1 cellular context compared by ENCODE assay signal in genomic region chr13:110929104-110929777, GRCh38.
A peak's percentile ranks its signal among the peaks of the same experiment; 100 is the strongest.
TF ChIP-seq lines count a peak whose summit lies in the region.

No MANE protein-coding gene starts in this region.

TF ChIP-seq in K562, 482 proteins besides CTCF, POLR2A, EP300 and RAD21 (continued from another document):
- TF ChIP-seq ZBTB40 (IDR thresholded peaks at IDR 0.05): 0 out of 2 replicates have a peak, but pooled peaks have one; percentile 25
- no peak for TF ChIP-seq ZBTB40 (CRISPR knock-in tag; IDR thresholded peaks at IDR 0.05)
